In genomic region chrX:24982306-24982965, GRCh38 we compare ENCODE assay signal across 26 cellular contexts. TPM values are rescaled to one million over a fixed set of nuclear protein-coding genes. Genes with fewer than 3 reads are reported as not detected.
DNase-seq lines count a peak whose midpoint lies in the region; ATAC-seq, FAIRE-seq and TF ChIP-seq lines count a peak whose summit lies in the region.
"Had no signal": no experiment of that assay in that cellular context is flagged by ENCODE, and none has a peak within 500 bp of the region (broad histone marks: within the 10 kb centered on the region; RNA-seq: fewer than 3 reads in every experiment).

No MANE protein-coding gene starts in this region.

- FAIRE-seq in RCC 7860 (lab: Jason Lieb, UNC), result no peak
- FAIRE-seq: kidney had no signal

- TF ChIP-seq CTCF in mesothelial cell of epicardium (IDR thresholded peaks at IDR 0.05; ENCODE audit: unreplicated experiment), result no peak

- no peaks in the 10 kb centered on the region for H3K36me3 Mint-ChIP-seq in mesothelial cell of epicardium
- peaks cover 5% of the 10 kb centered on the region for H3K36me3 Mint-ChIP-seq in activated CD8-positive, alpha-beta memory T cell treated with anti-CD3 and anti-CD28 coated beads, Interleukin-2, amount 10 ng/mL, durations not matched to agents 7 days and 5 days

- DNase-seq in Caki2 (ENCODE audit: low read depth), result peak; percentile 4
- DNase-seq in RCC 7860 (ENCODE audit: low spot score), result peak; percentile 17
- no peak for DNase-seq in mesothelial cell of epicardium (ENCODE audit: low spot score in 2 of 2, unreplicated experiment in 2 of 2)
- no peak for DNase-seq in activated CD4-positive, alpha-beta T cell treated with anti-CD3 and anti-CD28 coated beads, Interleukin-2, amount 50 U/mL, for 1 hour
- DNase-seq in activated CD8-positive, alpha-beta memory T cell treated with anti-CD3 and anti-CD28 coated beads, Interleukin-2, amount 10 ng/mL, durations not matched to agents 7 days and 5 days, result no peak
- DNase-seq in AG20443 (ENCODE audit: low spot score), result no peak
- DNase-seq: activated CD4-positive, alpha-beta T cell treated with anti-CD3 and anti-CD28 coated beads for 4 hours; activated naive CD4-positive, alpha-beta T cell treated with anti-CD3 and anti-CD28 coated beads, Interleukin-2, amount 10 ng/mL, durations not matched to agents 7 days and 5 days; anterior cingulate cortex; CD4-positive, alpha-beta memory T cell; esophagus squamous epithelium; GDM1; H7; Kasumi-1; kidney; lower lobe of right lung; NCI-H2029 treated with DMSO at 0.1 percent for 48 hours; NCI-H524 treated with DMSO at 0.1 percent for 48 hours; posterior cingulate gyrus had no signal

- no peaks in the 10 kb centered on the region for H3K9me3 Mint-ChIP-seq in mesothelial cell of epicardium
- no peaks in the 10 kb centered on the region for H3K9me3 Mint-ChIP-seq in activated CD8-positive, alpha-beta memory T cell treated with anti-CD3 and anti-CD28 coated beads, Interleukin-2, amount 10 ng/mL, durations not matched to agents 7 days and 5 days (ENCODE audit: low read depth)
- H3K9me3 Mint-ChIP-seq: activated naive CD4-positive, alpha-beta T cell treated with anti-CD3 and anti-CD28 coated beads, Interleukin-2, amount 10 ng/mL, durations not matched to agents 7 days and 5 days; activated T-helper 1 cell treated with anti-CD3 and anti-CD28 coated beads, Interleukin-12 subunit alpha, Interleukin-12 subunit beta, Interleukin-2, Interleukin-4 antibody, amounts not matched to agents 30 ng/mL and 10 ng/mL and 1 ng/mL, durations not matched to agents 14 hours and 24 hours and 36 hours; dendritic cell treated with granulocyte-macrophage colony-stimulating factor and Interleukin-4, amounts not matched to agents 40 ng/mL and 50 ng/mL, for 4 days; neural progenitor cell; stimulated activated naive CD8-positive, alpha-beta T cell treated with anti-CD3 and anti-CD28 coated beads, Interleukin-15, Interleukin-2, amounts not matched to agents 100 ng/mL and 50 ng/mL, for 24 hours had no signal

- H3K4me3 Mint-ChIP-seq in mesothelial cell of epicardium, result no peak overlapping the region
- no peak overlapping the region for H3K4me3 Mint-ChIP-seq in activated CD8-positive, alpha-beta memory T cell treated with anti-CD3 and anti-CD28 coated beads, Interleukin-2, amount 10 ng/mL, durations not matched to agents 7 days and 5 days
- H3K4me3 Mint-ChIP-seq: activated naive CD4-positive, alpha-beta T cell treated with anti-CD3 and anti-CD28 coated beads, Interleukin-2, amount 10 ng/mL, durations not matched to agents 7 days and 5 days; activated T-helper 1 cell treated with anti-CD3 and anti-CD28 coated beads, Interleukin-12 subunit alpha, Interleukin-12 subunit beta, Interleukin-2, Interleukin-4 antibody, amounts not matched to agents 30 ng/mL and 10 ng/mL and 1 ng/mL, durations not matched to agents 14 hours and 24 hours and 36 hours; CD4-positive, alpha-beta memory T cell; dendritic cell treated with granulocyte-macrophage colony-stimulating factor and Interleukin-4, amounts not matched to agents 40 ng/mL and 50 ng/mL, for 4 days; neural progenitor cell; stimulated activated naive CD8-positive, alpha-beta T cell treated with anti-CD3 and anti-CD28 coated beads, Interleukin-15, Interleukin-2, amounts not matched to agents 100 ng/mL and 50 ng/mL, for 24 hours had no signal

- CTCF ChIA-PET in activated CD8-positive, alpha-beta memory T cell treated with anti-CD3 and anti-CD28 coated beads, Interleukin-2, amount 10 ng/mL, durations not matched to agents 7 days and 5 days (lab: Charles Lee), result no interaction called here

- H3K4me1 Mint-ChIP-seq in mesothelial cell of epicardium, result peaks cover 16% of the 10 kb centered on the region
- peaks cover 2% of the 10 kb centered on the region for H3K4me1 Mint-ChIP-seq in activated CD8-positive, alpha-beta memory T cell treated with anti-CD3 and anti-CD28 coated beads, Interleukin-2, amount 10 ng/mL, durations not matched to agents 7 days and 5 days
- H3K4me1 Mint-ChIP-seq: activated naive CD4-positive, alpha-beta T cell treated with anti-CD3 and anti-CD28 coated beads, Interleukin-2, amount 10 ng/mL, durations not matched to agents 7 days and 5 days; CD4-positive, alpha-beta memory T cell had no signal

- H3K27me3 Mint-ChIP-seq in mesothelial cell of epicardium (ENCODE audit: low read depth), result no peaks in the 10 kb centered on the region
- no peaks in the 10 kb centered on the region for H3K27me3 Mint-ChIP-seq in activated CD8-positive, alpha-beta memory T cell treated with anti-CD3 and anti-CD28 coated beads, Interleukin-2, amount 10 ng/mL, durations not matched to agents 7 days and 5 days
- H3K27me3 Mint-ChIP-seq: activated naive CD4-positive, alpha-beta T cell treated with anti-CD3 and anti-CD28 coated beads, Interleukin-2, amount 10 ng/mL, durations not matched to agents 7 days and 5 days; CD4-positive, alpha-beta memory T cell; dendritic cell treated with granulocyte-macrophage colony-stimulating factor and Interleukin-4, amounts not matched to agents 40 ng/mL and 50 ng/mL, for 4 days; stimulated activated naive CD8-positive, alpha-beta T cell treated with anti-CD3 and anti-CD28 coated beads, Interleukin-15, Interleukin-2, amounts not matched to agents 100 ng/mL and 50 ng/mL, for 24 hours had no signal

- peak; percentile 68 for ATAC-seq in HG02885 (IDR thresholded peaks at IDR 0.05; ENCODE audit: poor library complexity, unreplicated experiment)
- ATAC-seq in activated CD8-positive, alpha-beta memory T cell treated with anti-CD3 and anti-CD28 coated beads, Interleukin-2, amount 10 ng/mL, durations not matched to agents 7 days and 5 days, result no peak
- ATAC-seq: lower lobe of right lung, sciatic nerve had no signal

- H3K27ac Mint-ChIP-seq in mesothelial cell of epicardium, result peak overlapping the region; percentile 57
- no peak overlapping the region for H3K27ac Mint-ChIP-seq in activated CD8-positive, alpha-beta memory T cell treated with anti-CD3 and anti-CD28 coated beads, Interleukin-2, amount 10 ng/mL, durations not matched to agents 7 days and 5 days
- H3K27ac Mint-ChIP-seq: activated naive CD4-positive, alpha-beta T cell treated with anti-CD3 and anti-CD28 coated beads, Interleukin-2, amount 10 ng/mL, durations not matched to agents 7 days and 5 days; activated T-helper 1 cell treated with anti-CD3 and anti-CD28 coated beads, Interleukin-12 subunit alpha, Interleukin-12 subunit beta, Interleukin-2, Interleukin-4 antibody, amounts not matched to agents 30 ng/mL and 10 ng/mL and 1 ng/mL, durations not matched to agents 14 hours and 24 hours and 36 hours; CD4-positive, alpha-beta memory T cell; dendritic cell treated with granulocyte-macrophage colony-stimulating factor and Interleukin-4, amounts not matched to agents 40 ng/mL and 50 ng/mL, for 4 days; neural progenitor cell; stimulated activated naive CD8-positive, alpha-beta T cell treated with anti-CD3 and anti-CD28 coated beads, Interleukin-15, Interleukin-2, amounts not matched to agents 100 ng/mL and 50 ng/mL, for 24 hours had no signal

- in situ Hi-C loops in Caki2 (cut with HindIII; ENCODE audit: low pct_unique_long_range_greater_than_20kb, low sequenced_read_pairs), result no loop called here

RNA-seq across cellular contexts. Expression of gene ARX, which starts 33.3 kb away (rescaled TPM):
- not detected in 2 replicates for total RNA-seq in Caki2 (2014; rRNA removed; shearing (Covaris generic); ENCODE audit: low replicate concordance)
- not detected in 3 replicates for total RNA-seq in mesothelial cell of epicardium
- not detected for total RNA-seq in activated CD8-positive, alpha-beta memory T cell treated with anti-CD3 and anti-CD28 coated beads, Interleukin-2, amount 10 ng/mL, durations not matched to agents 7 days and 5 days
- total RNA-seq: activated T-helper 1 cell treated with anti-CD3 and anti-CD28 coated beads, Interleukin-12 subunit alpha, Interleukin-12 subunit beta, Interleukin-2, Interleukin-4 antibody, amounts not matched to agents 30 ng/mL and 10 ng/mL and 1 ng/mL, durations not matched to agents 14 hours and 24 hours and 36 hours; cardiac septum; CD4-positive, alpha-beta memory T cell; esophagus squamous epithelium; H7; sciatic nerve had no signal

Comparison
In these comparisons a context has a peak if more than half of its experiments do, and no peak if none do; other contexts are left out.
1. DNase-seq: peak in Caki2 (single experiment) and RCC 7860 (single experiment); none in mesothelial cell of epicardium (0 of 2), activated CD4-positive, alpha-beta T cell treated with anti-CD3 and anti-CD28 coated beads, Interleukin-2, amount 50 U/mL, for 1 hour (single experiment), activated CD8-positive, alpha-beta memory T cell treated with anti-CD3 and anti-CD28 coated beads, Interleukin-2, amount 10 ng/mL, durations not matched to agents 7 days and 5 days (single experiment) and AG20443 (single experiment).